In the genomic region with DNA sequence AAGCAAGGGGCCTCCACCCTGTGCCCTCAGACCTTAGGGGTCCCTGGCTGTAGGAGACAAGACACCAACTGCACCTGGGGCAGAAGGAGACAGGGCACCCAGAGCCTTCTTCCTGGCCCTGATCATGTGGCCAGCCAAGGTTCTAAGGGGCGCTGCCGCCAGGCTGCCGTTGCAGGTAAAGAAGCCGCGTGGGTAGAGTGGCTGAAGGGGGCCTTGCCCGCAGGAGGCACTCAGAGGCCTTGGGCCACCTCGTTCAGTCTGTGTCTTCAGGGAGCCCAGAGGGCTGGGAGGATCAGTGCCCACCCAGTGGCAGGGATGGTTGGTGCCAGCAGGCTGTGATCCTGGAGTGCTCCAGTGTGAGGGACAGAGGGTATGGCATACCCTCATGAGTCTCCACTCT, we compare ENCODE assay signal across 17 cellular contexts. TPM values are rescaled to one million over a fixed set of nuclear protein-coding genes. Genes with fewer than 3 reads are reported as not detected.
DNase-seq lines count a peak whose midpoint lies in the region; ATAC-seq and TF ChIP-seq lines count a peak whose summit lies in the region.
"Had no signal": no experiment of that assay in that cellular context is flagged by ENCODE, and none has a peak within 500 bp of the region (broad histone marks: within the 10 kb centered on the region; RNA-seq: fewer than 3 reads in every experiment).

No MANE protein-coding gene starts in this region.

- peaks cover 30% of the 10 kb centered on the region for H3K27me3 Mint-ChIP-seq in T-helper 17 cell
- peaks cover 7% of the 10 kb centered on the region for H3K27me3 Mint-ChIP-seq in glutamatergic neuron (ENCODE audit: unreplicated experiment)
- H3K27me3 Mint-ChIP-seq in progenitor cell of endocrine pancreas = no peaks in the 10 kb centered on the region
- H3K27me3 Mint-ChIP-seq in activated CD4-positive, alpha-beta T cell treated with anti-CD3 and anti-CD28 coated beads, Interleukin-2, amount 10 ng/mL, durations not matched to agents 24 days and 14 days = peaks cover 9% of the 10 kb centered on the region

- H3K9ac ChIP-seq in BLaER1 treated with 17β-estradiol and CSF1 and Interleukin-3, amounts not matched to agents 10 nM and 100 nM = peak overlapping the region in 4 of 11 experiments; percentile 8 to 31 (median 24); a peak in 3 of 22 replicates

- no peaks in the 10 kb centered on the region for H3K4me1 Mint-ChIP-seq in T-helper 17 cell
- H3K4me1 Mint-ChIP-seq in glutamatergic neuron (ENCODE audit: low read depth, unreplicated experiment) = peaks cover 17% of the 10 kb centered on the region
- peaks cover 5% of the 10 kb centered on the region for H3K4me1 Mint-ChIP-seq in progenitor cell of endocrine pancreas (ENCODE audit: low read depth)
- H3K4me1 Mint-ChIP-seq in activated CD4-positive, alpha-beta T cell treated with anti-CD3 and anti-CD28 coated beads, Interleukin-2, amount 10 ng/mL, durations not matched to agents 24 days and 14 days = no peaks in the 10 kb centered on the region

- H3K27ac Mint-ChIP-seq in T-helper 17 cell (no peak overlapping the region), glutamatergic neuron (ENCODE audit: unreplicated experiment) (no peak overlapping the region), progenitor cell of endocrine pancreas (no peak overlapping the region)
- H3K27ac Mint-ChIP-seq in activated CD4-positive, alpha-beta T cell treated with anti-CD3 and anti-CD28 coated beads, Interleukin-2, amount 10 ng/mL, durations not matched to agents 24 days and 14 days = no peak overlapping the region

- intact Hi-C loops in activated CD4-positive, alpha-beta T cell treated with anti-CD3 and anti-CD28 coated beads, Interleukin-2, amount 10 ng/mL, durations not matched to agents 24 days and 14 days (cut with micrococcal nuclease) = no loop called here

- H3K4me3 Mint-ChIP-seq in T-helper 17 cell (peak overlapping the region; percentile 76), glutamatergic neuron (ENCODE audit: unreplicated experiment) (peak overlapping the region; percentile 68), progenitor cell of endocrine pancreas (ENCODE audit: low read depth) (peak overlapping the region; percentile 62)
- H3K4me3 Mint-ChIP-seq in activated CD4-positive, alpha-beta T cell treated with anti-CD3 and anti-CD28 coated beads, Interleukin-2, amount 10 ng/mL, durations not matched to agents 24 days and 14 days = no peak overlapping the region

- H3K9me3 ChIP-seq in BLaER1 treated with 17β-estradiol and CSF1 and Interleukin-3, amounts not matched to agents 10 nM and 100 nM (replicated peaks in 1 of 11) = no peaks in the 10 kb centered on the region
- no peaks in the 10 kb centered on the region for H3K9me3 ChIP-seq in T-helper 17 cell (ENCODE audit: control insufficient read depth, low read length, poor library complexity, severe bottlenecking)
- H3K9me3 ChIP-seq: Peyer's patch had no signal

- no peaks in the 10 kb centered on the region for H3K36me3 ChIP-seq in BLaER1 treated with 17β-estradiol and CSF1 and Interleukin-3, amounts not matched to agents 10 nM and 100 nM
- H3K36me3 ChIP-seq: Peyer's patch had no signal

- no peak for ATAC-seq in T-helper 17 cell
- ATAC-seq: Right ventricle myocardium inferior had no signal

- H3K4me3 ChIP-seq in BLaER1 treated with 17β-estradiol and CSF1 and Interleukin-3, amounts not matched to agents 10 nM and 100 nM = no peak overlapping the region
- H3K4me3 ChIP-seq: Peyer's patch had no signal

- DNase-seq in T-helper 17 cell = no peak
- peak; percentile 5 for DNase-seq in glutamatergic neuron
- DNase-seq in progenitor cell of endocrine pancreas (ENCODE audit: low spot score, unreplicated experiment) = no peak
- no peak for DNase-seq in SKM-1 (lab: John Stamatoyannopoulos, UW; ENCODE audit: unreplicated experiment)
- DNase-seq in activated CD4-positive, alpha-beta T cell treated with anti-CD3 and anti-CD28 coated beads, Interleukin-2, amount 10 ng/mL, durations not matched to agents 24 days and 14 days = no peak
- no peak for DNase-seq in activated CD8-positive, alpha-beta memory T cell treated with anti-CD3 and anti-CD28 coated beads, Interleukin-2, amount 50 U/mL, for 4 hours
- DNase-seq: ACHN; COR-L47; KG1; NCI-H1694 treated with DMSO at 0.1 percent for 48 hours; NCI-H2107; NCI-H510A; NCI-H748 treated with DMSO at 0.1 percent for 48 hours; NK-92 treated with Interleukin-12 subunit alpha and Interleukin-12 subunit beta, amount 100 ng/mL, for 24 hours; Peyer's patch had no signal

- H3K9me3 Mint-ChIP-seq in glutamatergic neuron (ENCODE audit: unreplicated experiment) (peaks cover 9% of the 10 kb centered on the region), progenitor cell of endocrine pancreas (ENCODE audit: low read depth) (no peaks in the 10 kb centered on the region)
- H3K9me3 Mint-ChIP-seq in activated CD4-positive, alpha-beta T cell treated with anti-CD3 and anti-CD28 coated beads, Interleukin-2, amount 10 ng/mL, durations not matched to agents 24 days and 14 days = no peaks in the 10 kb centered on the region

- TF ChIP-seq CTCF in glutamatergic neuron (IDR thresholded peaks at IDR 0.05; ENCODE audit: partially characterized antibody, unreplicated experiment) = no peak
- TF ChIP-seq CTCF in progenitor cell of endocrine pancreas (IDR thresholded peaks at IDR 0.05; ENCODE audit: unreplicated experiment) = no peak

- no peak overlapping the region for H3K27ac ChIP-seq in BLaER1 treated with 17β-estradiol and CSF1 and Interleukin-3, amounts not matched to agents 10 nM and 100 nM
- H3K27ac ChIP-seq: Peyer's patch had no signal

- peaks cover 22 to 62% (median 51%) of the 10 kb centered on the region in 10 experiments for H3K4me1 ChIP-seq in BLaER1 treated with 17β-estradiol and CSF1 and Interleukin-3, amounts not matched to agents 10 nM and 100 nM

- peak overlapping the region in 9 of 11 experiments; percentile 35 to 88 (median 67); a peak in 18 of 22 replicates for H3K4me2 ChIP-seq in BLaER1 treated with 17β-estradiol and CSF1 and Interleukin-3, amounts not matched to agents 10 nM and 100 nM

- H3K36me3 Mint-ChIP-seq in T-helper 17 cell (ENCODE audit: low read depth) = no peaks in the 10 kb centered on the region
- H3K36me3 Mint-ChIP-seq in glutamatergic neuron (ENCODE audit: unreplicated experiment) = no peaks in the 10 kb centered on the region
- no peaks in the 10 kb centered on the region for H3K36me3 Mint-ChIP-seq in progenitor cell of endocrine pancreas (ENCODE audit: insufficient read depth)
- H3K36me3 Mint-ChIP-seq in activated CD4-positive, alpha-beta T cell treated with anti-CD3 and anti-CD28 coated beads, Interleukin-2, amount 10 ng/mL, durations not matched to agents 24 days and 14 days (ENCODE audit: low read depth) = no peaks in the 10 kb centered on the region

- peaks cover 29 to 57% (median 49%) of the 10 kb centered on the region in 11 experiments for H3K27me3 ChIP-seq in BLaER1 treated with 17β-estradiol and CSF1 and Interleukin-3, amounts not matched to agents 10 nM and 100 nM

- H4K20me1 ChIP-seq in BLaER1 treated with 17β-estradiol and CSF1 and Interleukin-3, amounts not matched to agents 10 nM and 100 nM = peaks cover 0 to 55% (median 16%) of the 10 kb centered on the region in 11 experiments; a peak in 16 of 22 replicates

RNA-seq across cellular contexts. Expression of gene AATK, which starts 1.6 kb away (rescaled TPM):
- total RNA-seq in T-helper 17 cell (1 to 10 TPM; 1.9 to 2.2 TPM), glutamatergic neuron (ENCODE audit: unreplicated experiment) (27.0 TPM), progenitor cell of endocrine pancreas (12.2 and 12.9 TPM in 2 replicates)
- 0.42 and 0.78 TPM in 2 replicates for total RNA-seq in activated CD4-positive, alpha-beta T cell treated with anti-CD3 and anti-CD28 coated beads, Interleukin-2, amount 10 ng/mL, durations not matched to agents 24 days and 14 days

RNA-seq across cellular contexts. Expression of gene PVALEF, which starts 2.3 kb away (rescaled TPM):
- total RNA-seq in T-helper 17 cell (not detected), glutamatergic neuron (ENCODE audit: unreplicated experiment) (0.29 TPM), progenitor cell of endocrine pancreas (0.31 TPM in 1 of 2 replicates, not detected in the other)
- not detected in 2 replicates for total RNA-seq in activated CD4-positive, alpha-beta T cell treated with anti-CD3 and anti-CD28 coated beads, Interleukin-2, amount 10 ng/mL, durations not matched to agents 24 days and 14 days
- total RNA-seq: Peyer's patch, Right ventricle myocardium inferior had no signal

RNA-seq across cellular contexts. Expression of gene CEP131, which starts 55.1 kb away (rescaled TPM):
- total RNA-seq in T-helper 17 cell (10 to 100 TPM in 1 of 2 donors, 1 to 10 TPM in 1; 8.2 to 10.5 TPM), glutamatergic neuron (ENCODE audit: unreplicated experiment) (35.1 TPM), progenitor cell of endocrine pancreas (33.2 and 35.0 TPM in 2 replicates)
- total RNA-seq in activated CD4-positive, alpha-beta T cell treated with anti-CD3 and anti-CD28 coated beads, Interleukin-2, amount 10 ng/mL, durations not matched to agents 24 days and 14 days = 15.6 and 18.0 TPM in 2 replicates
